Comparison of ENCODE assay signal across 24 cellular contexts in genomic region chr1:10825592-10825991, GRCh38. TPM values are rescaled to one million over a fixed set of nuclear protein-coding genes. Genes with fewer than 3 reads are reported as not detected.
DNase-seq lines count a peak whose midpoint lies in the region; ATAC-seq and TF ChIP-seq lines count a peak whose summit lies in the region.
"Had no signal": no experiment of that assay in that cellular context is flagged by ENCODE, and none has a peak within 500 bp of the region (broad histone marks: within the 10 kb centered on the region; RNA-seq: fewer than 3 reads in every experiment).

No MANE protein-coding gene starts in this region.

- TF ChIP-seq CTCF in HEK293 (tag by site-specific recombination; IDR thresholded peaks at IDR 0.05) (no peak), mammary epithelial cell (conservative IDR thresholded peaks at IDR 0.05 in 1 of 2, IDR thresholded peaks at IDR 0.05 in 1 of 2; ENCODE audit: extremely low read depth in 1 of 2, insufficient read depth in 1 of 2, low read depth in 1 of 2, low read length in 2 of 2) (no peak), suprapubic skin (IDR thresholded peaks at IDR 0.05) (no peak), glutamatergic neuron (IDR thresholded peaks at IDR 0.05; ENCODE audit: partially characterized antibody, unreplicated experiment) (no peak)

- no peak for TF ChIP-seq POLR2A in suprapubic skin (IDR thresholded peaks at IDR 0.05)

- POLR2A ChIA-PET in HEK293 (lab: Yijun Ruan, JAX): no interaction called here

- peak; percentile 53 for DNase-seq in mammary epithelial cell
- no peak for DNase-seq in suprapubic skin (ENCODE audit: low spot score in 2 of 2)
- DNase-seq in glutamatergic neuron: no peak
- DNase-seq in effector CD8-positive, alpha-beta T cell (lab: John Stamatoyannopoulos, UW): no peak
- no peak for DNase-seq in NCI-H2081 (lab: John Stamatoyannopoulos, UW)
- DNase-seq: 8988T; BE2C; Calu3; CD8-positive, alpha-beta memory T cell; Karpas-422; NCI-H1105; NCI-H1436 treated with DMSO at 0.1 percent for 48 hours; NCI-H187 treated with DMSO at 0.1 percent for 48 hours; NCI-H2107; NCI-H446; NCI-H526; NCI-H82; NK-92 treated with Interleukin-12 subunit alpha and Interleukin-12 subunit beta, amount 100 ng/mL, for 24 hours; SHP77 had no signal

- intact Hi-C loops in mammary epithelial cell (cut with micrococcal nuclease): loop anchor here (1.0 kb wide), 1 partner anchor 8 kb away; no protein-coding TSS in a partner anchor

- H3K9ac ChIP-seq in mammary epithelial cell (ENCODE audit: insufficient read depth, low read length): no peak overlapping the region

- H3K4me1 Mint-ChIP-seq in glutamatergic neuron (ENCODE audit: low read depth, unreplicated experiment): peaks cover 8% of the 10 kb centered on the region
- H3K4me1 Mint-ChIP-seq: CD8-positive, alpha-beta memory T cell had no signal

- ATAC-seq in esophagus mucosa (peak; percentile 34), GM21717 (IDR thresholded peaks at IDR 0.05; ENCODE audit: unreplicated experiment) (no peak)
- ATAC-seq: HepG2 had no signal

- dilution Hi-C loops in mammary epithelial cell (cut with HindIII; ENCODE audit: low sequenced_read_pairs): loop anchor here (5.0 kb wide), 1 partner anchor 92 kb away; no protein-coding TSS in a partner anchor

- no peaks in the 10 kb centered on the region for H3K27me3 ChIP-seq in mammary epithelial cell (ENCODE audit: insufficient read depth, low read length)
- peaks cover 29% of the 10 kb centered on the region for H3K27me3 ChIP-seq in suprapubic skin
- H3K27me3 ChIP-seq: BE2C had no signal

- no peaks in the 10 kb centered on the region for H3K36me3 Mint-ChIP-seq in glutamatergic neuron (ENCODE audit: unreplicated experiment)
- H3K36me3 Mint-ChIP-seq: CD14-positive monocyte; CD8-positive, alpha-beta memory T cell had no signal

- TF ChIP-seq EP300 in suprapubic skin (IDR thresholded peaks at IDR 0.05): no peak

- in situ Hi-C loops in mammary epithelial cell (cut with MboI; ENCODE audit: low sequenced_read_pairs in 2 of 2): no loop called here

- H3K79me2 ChIP-seq in mammary epithelial cell (ENCODE audit: insufficient read depth, low read length): no peaks in the 10 kb centered on the region

- no peak overlapping the region for H3K27ac Mint-ChIP-seq in glutamatergic neuron (ENCODE audit: unreplicated experiment)

- WGBS in mammary epithelial cell (ENCODE audit: low coverage, missing lambda C conversion rate): 48% methylated on average over 6 of the region's 6 CpGs
- WGBS in suprapubic skin: 40% methylated on average over 3 of the region's 6 CpGs

- H3K4me1 ChIP-seq in HEK293 (ENCODE audit: control insufficient read depth, insufficient read depth, low read length): 0 out of 2 replicates have a peak, but pooled peaks cover 2% of the 10 kb centered on the region
- H3K4me1 ChIP-seq in mammary epithelial cell (ENCODE audit: insufficient read depth, low read length): peaks cover 26% of the 10 kb centered on the region
- H3K4me1 ChIP-seq in suprapubic skin: peaks cover 45% of the 10 kb centered on the region
- H3K4me1 ChIP-seq: BE2C had no signal

- H3K27ac ChIP-seq in HEK293 (ENCODE audit: extremely low read depth, low read depth, low read length) (no peak overlapping the region), mammary epithelial cell (ENCODE audit: insufficient read depth, low read depth, low read length) (peak overlapping the region; percentile 88), suprapubic skin (peak overlapping the region; percentile 55)

- CTCF ChIA-PET in HEK293 (lab: Yijun Ruan, JAX): interaction anchor here (0.6 kb wide), 1 partner anchor 16 kb away, joined by 3 read pairs; no protein-coding TSS in a partner anchor
- CTCF ChIA-PET in mammary epithelial cell (lab: Charles Lee; ENCODE audit: low non-redundant PET): no interaction called here

- BruUV-seq in mammary epithelial cell (replicated peaks; lab: Mats Ljungman, UMichigan): no TSS peak

- H3K9me3 Mint-ChIP-seq in glutamatergic neuron (ENCODE audit: unreplicated experiment): peaks cover 1% of the 10 kb centered on the region
- H3K9me3 Mint-ChIP-seq: CD8-positive, alpha-beta memory T cell had no signal

- peak overlapping the region; percentile 97 for H3K4me2 ChIP-seq in mammary epithelial cell (ENCODE audit: insufficient read depth, low read depth, low read length)

- no peak overlapping the region for H3K4me3 Mint-ChIP-seq in glutamatergic neuron (ENCODE audit: unreplicated experiment)
- H3K4me3 Mint-ChIP-seq: CD14-positive monocyte; CD8-positive, alpha-beta memory T cell had no signal

- peaks cover 11% of the 10 kb centered on the region for H3K27me3 Mint-ChIP-seq in glutamatergic neuron (ENCODE audit: unreplicated experiment)

- no peaks in the 10 kb centered on the region for H3K9me3 ChIP-seq in HEK293 (ENCODE audit: control insufficient read depth, insufficient read depth, low read depth, low read length)
- no peaks in the 10 kb centered on the region for H3K9me3 ChIP-seq in mammary epithelial cell (replicated peaks; ENCODE audit: insufficient read depth, low read length)
- no peaks in the 10 kb centered on the region for H3K9me3 ChIP-seq in suprapubic skin
- H3K9me3 ChIP-seq: BE2C had no signal

- H2AFZ ChIP-seq in mammary epithelial cell (ENCODE audit: low read depth, low read length): peak overlapping the region; percentile 82

- H3K4me3 ChIP-seq in HEK293 (ENCODE audit: low read depth, low read length) (no peak overlapping the region), mammary epithelial cell (replicated peaks in 1 of 3; ENCODE audit: insufficient read depth in 1 of 3, low read depth in 2 of 3, low read length in 3 of 3) (no peak overlapping the region), suprapubic skin (no peak overlapping the region)

- no peaks in the 10 kb centered on the region for H3K36me3 ChIP-seq in HEK293 (ENCODE audit: control insufficient read depth in 2 of 2, insufficient read depth in 1 of 2, low read length in 2 of 2)
- no peaks in the 10 kb centered on the region for H3K36me3 ChIP-seq in mammary epithelial cell (ENCODE audit: insufficient read depth, low read length)
- H3K36me3 ChIP-seq in suprapubic skin: no peaks in the 10 kb centered on the region
- H3K36me3 ChIP-seq: BE2C had no signal

- H4K20me1 ChIP-seq in mammary epithelial cell (ENCODE audit: insufficient read depth, low read length): no peaks in the 10 kb centered on the region

TF ChIP-seq in HEK293, 187 proteins besides CTCF, POLR2A, EP300 and RAD21 (continues in another document):
- TF ChIP-seq ZSCAN16 (tag by site-specific recombination; IDR thresholded peaks at IDR 0.05) (no peak), ZFHX2 (tag by site-specific recombination; conservative IDR thresholded peaks at IDR 0.05) (peak; percentile 35), ZNF76 (tag by site-specific recombination; IDR thresholded peaks at IDR 0.05; ENCODE audit: borderline replicate concordance, low read depth) (no peak), ZNF558 (tag by site-specific recombination; IDR thresholded peaks at IDR 0.05) (no peak), ZSCAN5A (tag by site-specific recombination; IDR thresholded peaks at IDR 0.05) (no peak), ZNF571 (tag by site-specific recombination; IDR thresholded peaks at IDR 0.05) (no peak), ZNF174 (tag by site-specific recombination; IDR thresholded peaks at IDR 0.05) (no peak), ZNF600 (tag by site-specific recombination; IDR thresholded peaks at IDR 0.05) (no peak), ZBTB8A (tag by site-specific recombination; IDR thresholded peaks at IDR 0.05) (0 out of 2 replicates have a peak, but pooled peaks have one; percentile 17), ZNF280D (tag by site-specific recombination; IDR thresholded peaks at IDR 0.05) (no peak), SP2 (tag by site-specific recombination; IDR thresholded peaks at IDR 0.05) (peak; percentile 21), ZNF155 (tag by site-specific recombination; IDR thresholded peaks at IDR 0.05) (no peak), ZNF629 (tag by site-specific recombination; IDR thresholded peaks at IDR 0.05) (no peak), ZNF48 (tag by site-specific recombination; IDR thresholded peaks at IDR 0.05) (no peak), ZIC2 (tag by site-specific recombination; IDR thresholded peaks at IDR 0.05) (peak; percentile 56)

RNA-seq across cellular contexts. Expression of gene CASZ1, which starts 29.1 kb away (rescaled TPM):
- total RNA-seq in mammary epithelial cell: 10 to 100 TPM; 13.0 to 14.1 TPM
- 4.3 TPM for polyA plus RNA-seq in mammary epithelial cell
- polyA minus RNA-seq in mammary epithelial cell: 4.5 TPM
- total RNA-seq in esophagus mucosa: 22.8 TPM
- 100 to 1,000 TPM; 106 to 229 (median 160) TPM for total RNA-seq in suprapubic skin
- 18.3 TPM for total RNA-seq in glutamatergic neuron (ENCODE audit: unreplicated experiment)
